Comparison of ENCODE assay signal across 14 cellular contexts in genomic region chr1:163054056-163054706, GRCh38. TPM values are rescaled to one million over a fixed set of nuclear protein-coding genes. Genes with fewer than 3 reads are reported as not detected.
DNase-seq lines count a peak whose midpoint lies in the region; ATAC-seq, FAIRE-seq and TF ChIP-seq lines count a peak whose summit lies in the region.
"Had no signal": no experiment of that assay in that cellular context is flagged by ENCODE, and none has a peak within 500 bp of the region (broad histone marks: within the 10 kb centered on the region; RNA-seq: fewer than 3 reads in every experiment).

No MANE protein-coding gene starts in this region.

- H3K4me3 ChIP-seq in GM23338 (no peak overlapping the region), astrocyte (ENCODE audit: insufficient read depth, low read depth, low read length) (no peak overlapping the region), colonic mucosa (no peak overlapping the region), heart right ventricle (no peak overlapping the region)
- H3K4me3 ChIP-seq: BLaER1 treated with 17β-estradiol and CSF1 and Interleukin-3, amounts not matched to agents 10 nM and 100 nM had no signal

- no peak overlapping the region for H3K4me3 Mint-ChIP-seq in GM23338
- H3K4me3 Mint-ChIP-seq in astrocyte (ENCODE audit: unreplicated experiment): no peak overlapping the region
- H3K4me3 Mint-ChIP-seq in nephron progenitor cell: no peak overlapping the region
- H3K4me3 Mint-ChIP-seq: activated CD8-positive, alpha-beta T cell treated with anti-CD3 and anti-CD28 coated beads, Interleukin-2, amount 10 ng/mL, durations not matched to agents 7 days and 5 days had no signal

- H4K20me1 ChIP-seq in GM23338 (replicated peaks; ENCODE audit: insufficient read depth) (no peaks in the 10 kb centered on the region), astrocyte (ENCODE audit: insufficient read depth, low read length) (no peaks in the 10 kb centered on the region)
- H4K20me1 ChIP-seq: BLaER1 treated with 17β-estradiol and CSF1 and Interleukin-3, amounts not matched to agents 10 nM and 100 nM had no signal

- H3K36me3 ChIP-seq in GM23338 (ENCODE audit: insufficient read depth) (no peaks in the 10 kb centered on the region), astrocyte (ENCODE audit: insufficient read depth, low read length) (no peaks in the 10 kb centered on the region), colonic mucosa (no peaks in the 10 kb centered on the region), heart right ventricle (no peaks in the 10 kb centered on the region)
- H3K36me3 ChIP-seq: BLaER1 treated with 17β-estradiol and CSF1 and Interleukin-3, amounts not matched to agents 10 nM and 100 nM had no signal

- H3K9me3 ChIP-seq in astrocyte (ENCODE audit: insufficient read depth, low read depth, low read length) (no peaks in the 10 kb centered on the region), colonic mucosa (no peaks in the 10 kb centered on the region), heart right ventricle (no peaks in the 10 kb centered on the region)
- H3K9me3 ChIP-seq: BLaER1 treated with 17β-estradiol and CSF1 and Interleukin-3, amounts not matched to agents 10 nM and 100 nM had no signal

- ATAC-seq in GM23338 (no peak), HG03342 (IDR thresholded peaks at IDR 0.05; ENCODE audit: unreplicated experiment) (no peak), heart right ventricle (no peak)
- ATAC-seq: activated CD8-positive, alpha-beta T cell treated with anti-CD3 and anti-CD28 coated beads, Interleukin-2, amount 10 ng/mL, durations not matched to agents 7 days and 5 days had no signal

- FAIRE-seq in astrocyte (lab: Jason Lieb, UNC): no peak
- FAIRE-seq: kidney, urothelium cell line had no signal

- H3K27me3 Mint-ChIP-seq in GM23338 (ENCODE audit: insufficient read depth, low read depth, poor library complexity): no peaks in the 10 kb centered on the region
- no peaks in the 10 kb centered on the region for H3K27me3 Mint-ChIP-seq in astrocyte (ENCODE audit: low read depth, unreplicated experiment)
- H3K27me3 Mint-ChIP-seq in nephron progenitor cell (ENCODE audit: low read depth, poor library complexity): no peaks in the 10 kb centered on the region

- H3K36me3 Mint-ChIP-seq in GM23338 (ENCODE audit: low read depth) (no peaks in the 10 kb centered on the region), astrocyte (ENCODE audit: low read depth, unreplicated experiment) (no peaks in the 10 kb centered on the region), nephron progenitor cell (ENCODE audit: low read depth) (no peaks in the 10 kb centered on the region)

- H3K9me3 Mint-ChIP-seq in GM23338 (no peaks in the 10 kb centered on the region), astrocyte (ENCODE audit: unreplicated experiment) (no peaks in the 10 kb centered on the region), nephron progenitor cell (no peaks in the 10 kb centered on the region)

- no peaks in the 10 kb centered on the region for H3K9me2 ChIP-seq in GM23338 (ENCODE audit: insufficient read depth)

- DNase-seq in GM23338 (ENCODE audit: low spot score) (no peak), NCI-H2029 treated with DMSO at 0.1 percent for 48 hours (lab: John Stamatoyannopoulos, UW) (peak; percentile 63), astrocyte (ENCODE audit: low read depth) (peak; percentile 43), nephron progenitor cell (peak; percentile 29), colonic mucosa (no peak), heart right ventricle (no peak)
- DNase-seq: activated CD8-positive, alpha-beta T cell treated with anti-CD3 and anti-CD28 coated beads, Interleukin-2, amount 10 ng/mL, durations not matched to agents 7 days and 5 days; EL; kidney had no signal

- H3K27ac ChIP-seq in GM23338 (ENCODE audit: low read depth) (no peak overlapping the region), astrocyte (ENCODE audit: low read depth, low read length) (no peak overlapping the region), colonic mucosa (no peak overlapping the region), heart right ventricle (no peak overlapping the region)
- H3K27ac ChIP-seq: BLaER1 treated with 17β-estradiol and CSF1 and Interleukin-3, amounts not matched to agents 10 nM and 100 nM; parathyroid adenoma had no signal

- H3K79me2 ChIP-seq in GM23338 (replicated peaks; ENCODE audit: insufficient read depth) (no peaks in the 10 kb centered on the region), astrocyte (ENCODE audit: insufficient read depth, low read length) (no peaks in the 10 kb centered on the region)
- H3K79me2 ChIP-seq: parathyroid adenoma had no signal

- H3K4me1 ChIP-seq in GM23338 (ENCODE audit: insufficient read depth): no peaks in the 10 kb centered on the region
- no peaks in the 10 kb centered on the region for H3K4me1 ChIP-seq in astrocyte (ENCODE audit: insufficient read depth, low read length)
- no peaks in the 10 kb centered on the region for H3K4me1 ChIP-seq in colonic mucosa
- peaks cover 0 to 7% (median 0%) of the 10 kb centered on the region in 9 donors for H3K4me1 ChIP-seq in heart right ventricle
- H3K4me1 ChIP-seq: parathyroid adenoma had no signal

- H3K27me3 ChIP-seq in GM23338 (ENCODE audit: insufficient read depth) (no peaks in the 10 kb centered on the region), astrocyte (ENCODE audit: insufficient read depth, low read length) (no peaks in the 10 kb centered on the region), colonic mucosa (no peaks in the 10 kb centered on the region), heart right ventricle (no peaks in the 10 kb centered on the region)
- H3K27me3 ChIP-seq: BLaER1 treated with 17β-estradiol and CSF1 and Interleukin-3, amounts not matched to agents 10 nM and 100 nM had no signal

- H3K4me1 Mint-ChIP-seq in GM23338: no peaks in the 10 kb centered on the region; the same call in 2 of the 3 replicates
- H3K4me1 Mint-ChIP-seq in astrocyte (ENCODE audit: low read depth, unreplicated experiment): peaks cover 15% of the 10 kb centered on the region
- H3K4me1 Mint-ChIP-seq in nephron progenitor cell: peaks cover 59% of the 10 kb centered on the region

- no peak for TF ChIP-seq CTCF in GM23338 (conservative IDR thresholded peaks at IDR 0.05; ENCODE audit: low read depth in 2 of 2)
- TF ChIP-seq CTCF in astrocyte (IDR thresholded peaks at IDR 0.05; ENCODE audit: insufficient read depth, low read depth, low read length): no peak
- TF ChIP-seq CTCF in nephron progenitor cell (IDR thresholded peaks at IDR 0.05): no peak
- no peak for TF ChIP-seq CTCF in colonic mucosa (IDR thresholded peaks at IDR 0.05)
- no peak for TF ChIP-seq CTCF in heart right ventricle (IDR thresholded peaks at IDR 0.05)

- H3K9ac ChIP-seq in astrocyte (ENCODE audit: low read length) (no peak overlapping the region), colonic mucosa (ENCODE audit: low read depth in 2 of 2, low read length in 2 of 2) (no peak overlapping the region)
- H3K9ac ChIP-seq: BLaER1 treated with 17β-estradiol and CSF1 and Interleukin-3, amounts not matched to agents 10 nM and 100 nM; parathyroid adenoma had no signal

- intact Hi-C loops in colonic mucosa (cut with DNase I): no loop called here
- intact Hi-C loops in heart right ventricle (cut with DNase I): no loop called here

- 76 to 79% methylated on average over 3 of the region's 3 CpGs for WGBS in heart right ventricle, 2 donors

- H3K27ac Mint-ChIP-seq in GM23338 (peak overlapping the region; percentile 38; the same call in 1 of the 2 replicates), astrocyte (ENCODE audit: unreplicated experiment) (no peak overlapping the region), nephron progenitor cell (peak overlapping the region; percentile 93)
- H3K27ac Mint-ChIP-seq: activated CD8-positive, alpha-beta T cell treated with anti-CD3 and anti-CD28 coated beads, Interleukin-2, amount 10 ng/mL, durations not matched to agents 7 days and 5 days had no signal

- H3F3A ChIP-seq in GM23338 (replicated peaks; ENCODE audit: low read depth): no peaks in the 10 kb centered on the region

- H2AFZ ChIP-seq in GM23338: no peak overlapping the region
- H2AFZ ChIP-seq in astrocyte (ENCODE audit: low read depth, low read length): no peak overlapping the region
- H2AFZ ChIP-seq: parathyroid adenoma had no signal

- H3K4me2 ChIP-seq in GM23338: no peak overlapping the region
- no peak overlapping the region for H3K4me2 ChIP-seq in astrocyte (ENCODE audit: low read length)

TF ChIP-seq in GM23338, 12 proteins besides CTCF, POLR2A, EP300 and RAD21 (continues in another document):
- TF ChIP-seq EZH2phosphoT487 (IDR thresholded peaks at IDR 0.05; ENCODE audit: unreplicated experiment) (no peak), CREB1 (CRISPR knock-in tag; IDR thresholded peaks at IDR 0.05; ENCODE audit: low read depth) (no peak), ETS1 (IDR thresholded peaks at IDR 0.05) (no peak), JUNB (IDR thresholded peaks at IDR 0.05; ENCODE audit: unreplicated experiment) (no peak), ZNF331 (CRISPR knock-in tag; IDR thresholded peaks at IDR 0.05; ENCODE audit: low read depth) (no peak), EZH2 (IDR thresholded peaks at IDR 0.05; ENCODE audit: low read depth, unreplicated experiment) (no peak)

RNA-seq across cellular contexts. Expression of gene RGS4, which starts 15.0 kb away (rescaled TPM):
- total RNA-seq in GM23338 (2014; rRNA removed; shearing (Covaris generic)): 0.38 and 1.0 TPM in 2 replicates
- polyA plus RNA-seq in GM23338 (2016; fragmentation: Nextera tagmentation; extraction: Ambion mirVana) (0.24 and 0.32 TPM in 2 replicates), heart right ventricle (1 to 10 TPM in 1 of 2 donors, under 1 TPM in 1; 0.80 to 1.2 TPM)
- total RNA-seq in astrocyte (16.2 and 23.8 TPM in 2 replicates), colonic mucosa (1 to 10 TPM in 1 of 2 donors, under 1 TPM in 1; 0.37 to 1.9 TPM), heart right ventricle (1 to 10 TPM in 8 of 10 donors, under 1 TPM in 2; 0.72 to 7.6 (median 2.0) TPM)
- total RNA-seq: activated CD8-positive, alpha-beta T cell treated with anti-CD3 and anti-CD28 coated beads, Interleukin-2, amount 10 ng/mL, durations not matched to agents 7 days and 5 days; OCI-LY7 had no signal

Comparison
In these comparisons a context has a peak if more than half of its experiments do, and no peak if none do; other contexts are left out.
1. DNase-seq: peak in NCI-H2029 treated with DMSO at 0.1 percent for 48 hours (single experiment), astrocyte (single experiment) and nephron progenitor cell (single experiment); none in GM23338 (single experiment), colonic mucosa (single experiment) and heart right ventricle (0 of 2).